Comparison of ENCODE assay signal across 10 cellular contexts in genomic region chr1:32924881-32925344, GRCh38. TPM values are rescaled to one million over a fixed set of nuclear protein-coding genes. Genes with fewer than 3 reads are reported as not detected.
DNase-seq lines count a peak whose midpoint lies in the region; ATAC-seq and TF ChIP-seq lines count a peak whose summit lies in the region.
"Had no signal": no experiment of that assay in that cellular context is flagged by ENCODE, and none has a peak within 500 bp of the region (broad histone marks: within the 10 kb centered on the region; RNA-seq: fewer than 3 reads in every experiment).

No MANE protein-coding gene starts in this region.

- peak overlapping the region; percentile 66 to 77 for H3K4me3 Mint-ChIP-seq in activated T-cell treated with anti-CD3 and anti-CD28 coated beads, Interleukin-2, amount 50 U/mL, for 72 hours

- DNase-seq in activated T-cell treated with anti-CD3 and anti-CD28 coated beads, Interleukin-2, amount 50 U/mL, for 72 hours, result peak; percentile 39 to 42
- DNase-seq in activated T-cell treated with anti-CD3 and anti-CD28 coated beads for 4 hours, result no peak
- peak; percentile 83 for DNase-seq in ecto neural progenitor cell (ENCODE audit: low spot score)
- peak in 1 of 2 donors; percentile 85 for DNase-seq in upper lobe of left lung
- no peak for DNase-seq in ascending aorta (ENCODE audit: low spot score in 2 of 2)
- DNase-seq: NCI-H226 had no signal

- no peaks in the 10 kb centered on the region for H3K9me3 ChIP-seq in mesodermal cell (ENCODE audit: control insufficient read depth, low read length)
- H3K9me3 ChIP-seq in upper lobe of left lung, result no peaks in the 10 kb centered on the region
- H3K9me3 ChIP-seq in ascending aorta, result no peaks in the 10 kb centered on the region

- ATAC-seq in activated T-cell treated with anti-CD3 and anti-CD28 coated beads, Interleukin-2, amount 50 U/mL, for 72 hours (replicated peaks in 1 of 2), result peak; percentile 59 to 63
- peak; percentile 38 to 56 for ATAC-seq in upper lobe of left lung (ENCODE audit: low FRiP score in 2 of 2)
- no peak for ATAC-seq in GM19328 (IDR thresholded peaks at IDR 0.05; ENCODE audit: unreplicated experiment)
- no peak for ATAC-seq in HG03432 (IDR thresholded peaks at IDR 0.05; ENCODE audit: unreplicated experiment)

- TF ChIP-seq CTCF in upper lobe of left lung (IDR thresholded peaks at IDR 0.05) (peak in 2 of 6 experiments; percentile 15 to 20), ascending aorta (IDR thresholded peaks at IDR 0.05) (no peak)

- WGBS in mesodermal cell (ENCODE audit: insufficient coverage in 2 of 2), 2 experiments, result 3 to 5% methylated on average over 20 to 28 of the region's 31 CpGs
- WGBS in upper lobe of left lung, 2 donors, result 18 to 26% methylated on average over 11 to 25 of the region's 31 CpGs

- peaks cover 68% of the 10 kb centered on the region for H3K27me3 Mint-ChIP-seq in activated T-cell treated with anti-CD3 and anti-CD28 coated beads, Interleukin-2, amount 50 U/mL, for 72 hours (ENCODE audit: low read depth)

- H3K27ac ChIP-seq in mesodermal cell (ENCODE audit: low read depth, low read length, severe bottlenecking) (peak overlapping the region; percentile 90), upper lobe of left lung (no peak overlapping the region), ascending aorta (no peak overlapping the region)

- no peak for TF ChIP-seq EP300 in upper lobe of left lung (IDR thresholded peaks at IDR 0.05)

- intact Hi-C loops in ascending aorta (cut with DNase I), result no loop called here

- H3K36me3 ChIP-seq in mesodermal cell (ENCODE audit: control insufficient read depth, insufficient read depth, low read length) (no peaks in the 10 kb centered on the region), upper lobe of left lung (no peaks in the 10 kb centered on the region), ascending aorta (no peaks in the 10 kb centered on the region)

- H3K4me1 Mint-ChIP-seq in activated T-cell treated with anti-CD3 and anti-CD28 coated beads, Interleukin-2, amount 50 U/mL, for 72 hours (ENCODE audit: low read depth), result peaks cover 26% of the 10 kb centered on the region

- H3K4me1 ChIP-seq in mesodermal cell (ENCODE audit: control insufficient read depth, insufficient read depth, low read length, poor library complexity, severe bottlenecking) (peaks cover 15% of the 10 kb centered on the region), upper lobe of left lung (peaks cover 8 to 17% (median 16%) of the 10 kb centered on the region in 4 donors), ascending aorta (peaks cover 0 to 4% of the 10 kb centered on the region in 2 donors)

- H3K4me3 ChIP-seq in mesodermal cell (ENCODE audit: extremely low read depth, insufficient read depth, low read length, poor library complexity, severe bottlenecking), result peak overlapping the region; percentile 19
- peak overlapping the region in 2 of 4 donors; percentile 18 to 32 for H3K4me3 ChIP-seq in upper lobe of left lung
- H3K4me3 ChIP-seq in ascending aorta, result no peak overlapping the region

- no peak overlapping the region for H3K27ac Mint-ChIP-seq in activated T-cell treated with anti-CD3 and anti-CD28 coated beads, Interleukin-2, amount 50 U/mL, for 72 hours

- peaks cover 0 to 10% (median 2%) of the 10 kb centered on the region in 4 donors for H3K27me3 ChIP-seq in upper lobe of left lung
- no peaks in the 10 kb centered on the region for H3K27me3 ChIP-seq in ascending aorta

- TF ChIP-seq POLR2A in upper lobe of left lung (IDR thresholded peaks at IDR 0.05), result no peak

- peaks cover 3 to 4% of the 10 kb centered on the region in 2 donors for H3K36me3 Mint-ChIP-seq in activated T-cell treated with anti-CD3 and anti-CD28 coated beads, Interleukin-2, amount 50 U/mL, for 72 hours (ENCODE audit: insufficient read depth in 2 of 2)

- H3K9me3 Mint-ChIP-seq in activated T-cell treated with anti-CD3 and anti-CD28 coated beads, Interleukin-2, amount 50 U/mL, for 72 hours, result peaks cover 0 to 2% of the 10 kb centered on the region in 2 donors

RNA-seq across cellular contexts. Expression of gene TMEM54, which starts 23.7 kb away (rescaled TPM):
- total RNA-seq in activated T-cell treated with anti-CD3 and anti-CD28 coated beads, Interleukin-2, amount 50 U/mL, for 72 hours, result 1 to 10 TPM; 1.4 to 2.0 TPM
- 35.4 TPM for polyA plus RNA-seq in mesodermal cell (2013, experiment 1 of 2)
- polyA plus RNA-seq in mesodermal cell (2013, experiment 2 of 2), result 29.4 TPM
- total RNA-seq in upper lobe of left lung (10 to 100 TPM; 37.7 to 94.1 (median 58.6) TPM), ascending aorta (60.9 TPM)

RNA-seq across cellular contexts. Expression of gene HPCA, which starts 38.6 kb away (rescaled TPM):
- total RNA-seq in activated T-cell treated with anti-CD3 and anti-CD28 coated beads, Interleukin-2, amount 50 U/mL, for 72 hours, result under 1 TPM in 1 of 2 donors, not detected in 1; 0.36 TPM
- 0.59 TPM for polyA plus RNA-seq in mesodermal cell (2013, experiment 1 of 2)
- polyA plus RNA-seq in mesodermal cell (2013, experiment 2 of 2), result 0.91 TPM
- not detected for total RNA-seq in upper lobe of left lung
- total RNA-seq in ascending aorta, result not detected
- total RNA-seq: T-helper 1 cell treated with Interleukin-12 subunit alpha and Interleukin-12 subunit beta and Interleukin-4 antibody, amounts not matched to agents 30 ng/mL and 1 ng/mL, for 36 hours had no signal

RNA-seq across cellular contexts. Expression of gene RNF19B, which starts 39.7 kb away (rescaled TPM):
- 100 to 1,000 TPM in 1 of 2 donors, 10 to 100 TPM in 1; 99.9 to 148 TPM for total RNA-seq in activated T-cell treated with anti-CD3 and anti-CD28 coated beads, Interleukin-2, amount 50 U/mL, for 72 hours
- polyA plus RNA-seq in mesodermal cell (2013, experiment 1 of 2), result 13.0 TPM
- polyA plus RNA-seq in mesodermal cell (2013, experiment 2 of 2), result 11.7 TPM
- total RNA-seq in upper lobe of left lung, result 10 to 100 TPM; 28.7 to 44.5 (median 37.4) TPM
- 40.0 TPM for total RNA-seq in ascending aorta

RNA-seq across cellular contexts. Expression of gene FNDC5, which starts 54.2 kb away (rescaled TPM):
- total RNA-seq in activated T-cell treated with anti-CD3 and anti-CD28 coated beads, Interleukin-2, amount 50 U/mL, for 72 hours, result not detected
- polyA plus RNA-seq in mesodermal cell (2013, experiment 1 of 2), result 6.2 TPM
- 8.2 TPM for polyA plus RNA-seq in mesodermal cell (2013, experiment 2 of 2)
- total RNA-seq in upper lobe of left lung (10 to 100 TPM in 1 of 6 donors, 1 to 10 TPM in 2, under 1 TPM in 1, not detected in 2; 0.30 to 10.3 (median 2.2) TPM), ascending aorta (8.9 TPM)
- total RNA-seq: T-helper 1 cell treated with Interleukin-12 subunit alpha and Interleukin-12 subunit beta and Interleukin-4 antibody, amounts not matched to agents 30 ng/mL and 1 ng/mL, for 36 hours had no signal

Comparison
In these comparisons a context has a peak if more than half of its experiments do, and no peak if none do; other contexts are left out.
1. DNase-seq: peak in activated T-cell treated with anti-CD3 and anti-CD28 coated beads, Interleukin-2, amount 50 U/mL, for 72 hours (2 of 2) and ecto neural progenitor cell (single experiment); none in activated T-cell treated with anti-CD3 and anti-CD28 coated beads for 4 hours (single experiment) and ascending aorta (0 of 2).
2. ATAC-seq: peak in activated T-cell treated with anti-CD3 and anti-CD28 coated beads, Interleukin-2, amount 50 U/mL, for 72 hours (2 of 2) and upper lobe of left lung (2 of 2); none in GM19328 (single experiment) and HG03432 (single experiment).
3. RNA of gene TMEM54, which starts 23.7 kb away (total RNA-seq): 37.7 to 94.1 TPM in upper lobe of left lung and 60.9 TPM in ascending aorta (single experiment); 1.4 to 2.0 TPM in activated T-cell treated with anti-CD3 and anti-CD28 coated beads, Interleukin-2, amount 50 U/mL, for 72 hours; every median in the first group is over 10 times any median in the second.